In genomic region chr3:147409143-147410121, GRCh38 we compare ENCODE assay signal across 9 cellular contexts. TPM values are rescaled to one million over a fixed set of nuclear protein-coding genes. Genes with fewer than 3 reads are reported as not detected.
A peak's percentile ranks its signal among the peaks of the same experiment; 100 is the strongest.
DNase-seq lines count a peak whose midpoint lies in the region; ATAC-seq lines count a peak whose summit lies in the region.
"Had no signal": no experiment of that assay in that cellular context is flagged by ENCODE, and none has a peak within 500 bp of the region (broad histone marks: within the 10 kb centered on the region; RNA-seq: fewer than 3 reads in every experiment).

ZIC1 (plus strand) TSS chr3:147409365; CDS start chr3:147410113, 748 bp downstream.

- H3K18ac ChIP-seq in trophoblast cell (ENCODE audit: low read length): no peak within 1 kb of the TSS

- peak within 1 kb of the TSS in 1 of 8 donors; percentile 31 for H3K27ac Mint-ChIP-seq in CD8-positive, alpha-beta memory T cell

- no peak within 1 kb of the TSS for H2AFZ ChIP-seq in trophoblast cell (ENCODE audit: insufficient read depth, low read length, poor library complexity)

- no peak within 1 kb of the TSS for H2BK12ac ChIP-seq in trophoblast cell (ENCODE audit: low read length)

- ATAC-seq in HG03039 (IDR thresholded peaks at IDR 0.05; ENCODE audit: unreplicated experiment) (no peak), HG02798 (IDR thresholded peaks at IDR 0.05; ENCODE audit: poor library complexity, unreplicated experiment) (no peak)

- H3K4me2 ChIP-seq in trophoblast cell (ENCODE audit: low read length): peak within 1 kb of the TSS; percentile 56

- no peaks in the 10 kb centered on the region for H3K79me2 ChIP-seq in trophoblast cell (ENCODE audit: control insufficient read depth, insufficient read depth, low read length, poor library complexity)

- H4K91ac ChIP-seq in trophoblast cell (ENCODE audit: low read depth, low read length): no peak within 1 kb of the TSS

- H3K9me3 Mint-ChIP-seq in CD8-positive, alpha-beta memory T cell: peaks cover 12 to 44% (median 35%) of the 10 kb centered on the region in 5 donors

- peaks cover 25 to 34% (median 31%) of the 10 kb centered on the region in 3 donors for H3K4me1 Mint-ChIP-seq in CD8-positive, alpha-beta memory T cell

- POLR2A ChIA-PET in CD8-positive, alpha-beta memory T cell (lab: Charles Lee): no interaction called here

- H3K27me3 ChIP-seq in CD8-positive, alpha-beta memory T cell (ENCODE audit: insufficient read depth, low read length, poor library complexity, severe bottlenecking): peaks cover 48% of the 10 kb centered on the region
- H3K27me3 ChIP-seq in trophoblast cell (ENCODE audit: insufficient read depth, low read length): peaks cover 91% of the 10 kb centered on the region

- no peaks in the 10 kb centered on the region for H3K36me3 ChIP-seq in CD8-positive, alpha-beta memory T cell (ENCODE audit: insufficient read depth, low read length)
- no peaks in the 10 kb centered on the region for H3K36me3 ChIP-seq in trophoblast cell (ENCODE audit: control insufficient read depth in 1 of 2, insufficient read depth in 2 of 2, low read length in 2 of 2)
- H3K36me3 ChIP-seq: pancreas had no signal

- peaks cover 79% of the 10 kb centered on the region in 2 donors for H3K27me3 Mint-ChIP-seq in CD8-positive, alpha-beta memory T cell

- H3K14ac ChIP-seq in trophoblast cell (ENCODE audit: low read length): no peak within 1 kb of the TSS

- peak within 1 kb of the TSS in 5 of 7 donors; percentile 31 to 63 (median 44) for H3K4me3 Mint-ChIP-seq in CD8-positive, alpha-beta memory T cell

- no peak within 1 kb of the TSS for H2BK5ac ChIP-seq in trophoblast cell (ENCODE audit: low read depth, low read length, poor library complexity)

- no CpG with 5 or more reads among the region's 80 CpGs for WGBS in trophoblast cell (ENCODE audit: extremely low coverage, insufficient coverage, insufficient read length)

- H2AK5ac ChIP-seq in trophoblast cell (ENCODE audit: low read length): no peak within 1 kb of the TSS

- no peak within 1 kb of the TSS for H4K12ac ChIP-seq in trophoblast cell (ENCODE audit: low read depth, low read length)

- no peak within 1 kb of the TSS for H4K8ac ChIP-seq in trophoblast cell (ENCODE audit: low read depth, low read length)

- H3K9me3 ChIP-seq in CD8-positive, alpha-beta memory T cell (ENCODE audit: low read length): no peaks in the 10 kb centered on the region
- peaks cover 13% of the 10 kb centered on the region for H3K9me3 ChIP-seq in trophoblast cell (ENCODE audit: insufficient read depth, low read depth, low read length)
- H3K9me3 ChIP-seq: pancreas had no signal

- H3K79me1 ChIP-seq in trophoblast cell (ENCODE audit: low read length): no peaks in the 10 kb centered on the region

- no peak within 1 kb of the TSS for H3K9ac ChIP-seq in trophoblast cell (ENCODE audit: low read length)

- H3K4me1 ChIP-seq in CD8-positive, alpha-beta memory T cell (ENCODE audit: insufficient read depth, low read length): no peaks in the 10 kb centered on the region
- H3K4me1 ChIP-seq in trophoblast cell (ENCODE audit: control insufficient read depth in 1 of 2, insufficient read depth in 2 of 2, low read length in 2 of 2): peaks cover 2 to 12% of the 10 kb centered on the region in 2 experiments

- H3K27ac ChIP-seq in CD8-positive, alpha-beta memory T cell (ENCODE audit: low read depth, low read length): no peak within 1 kb of the TSS
- no peak within 1 kb of the TSS for H3K27ac ChIP-seq in trophoblast cell (ENCODE audit: low read depth, low read length)
- H3K27ac ChIP-seq: pancreas had no signal

- peaks cover 0 to 8% (median 1%) of the 10 kb centered on the region in 3 donors for H3K36me3 Mint-ChIP-seq in CD8-positive, alpha-beta memory T cell

- H2BK120ac ChIP-seq in trophoblast cell (ENCODE audit: insufficient read depth, low read length, poor library complexity): no peak within 1 kb of the TSS

- no peak within 1 kb of the TSS for H3K4ac ChIP-seq in trophoblast cell (ENCODE audit: low read depth, low read length)

- H3K4me3 ChIP-seq in CD8-positive, alpha-beta memory T cell (ENCODE audit: low read length): no peak within 1 kb of the TSS
- H3K4me3 ChIP-seq in trophoblast cell (ENCODE audit: low read depth, low read length): no peak within 1 kb of the TSS

- no peak for DNase-seq in CD8-positive, alpha-beta memory T cell
- DNase-seq in NCI-H524 treated with DMSO at 0.1 percent for 48 hours (lab: John Stamatoyannopoulos, UW) (peak; percentile 54), epidermal melanocyte (ENCODE audit: insufficient read length, low spot score) (peak; percentile 15), trophoblast cell (no peak), NAMALWA (ENCODE audit: low spot score) (no peak), AG08396 (ENCODE audit: low spot score) (no peak)

- no peak within 1 kb of the TSS for H3K23ac ChIP-seq in trophoblast cell (ENCODE audit: low read length)

- CTCF ChIA-PET in CD8-positive, alpha-beta memory T cell (lab: Charles Lee): no interaction called here

RNA-seq across cellular contexts. Expression of gene ZIC1, which starts in this region (rescaled TPM):
- not detected for total RNA-seq in CD8-positive, alpha-beta memory T cell
- polyA plus RNA-seq in CD8-positive, alpha-beta memory T cell: not detected
- 0.63 and 0.83 TPM in 2 replicates for polyA plus RNA-seq in trophoblast cell (2013)
- total RNA-seq: pancreas had no signal
- polyA plus RNA-seq: pancreas had no signal

Comparison
In these comparisons a context has a peak if more than half of its experiments do, and no peak if none do; other contexts are left out.
1. DNase-seq: peak in NCI-H524 treated with DMSO at 0.1 percent for 48 hours (single experiment) and epidermal melanocyte (single experiment); none in CD8-positive, alpha-beta memory T cell (0 of 5), trophoblast cell (0 of 2), NAMALWA (single experiment) and AG08396 (single experiment).